22 cellular contexts compared by ENCODE assay signal in the genomic region with DNA sequence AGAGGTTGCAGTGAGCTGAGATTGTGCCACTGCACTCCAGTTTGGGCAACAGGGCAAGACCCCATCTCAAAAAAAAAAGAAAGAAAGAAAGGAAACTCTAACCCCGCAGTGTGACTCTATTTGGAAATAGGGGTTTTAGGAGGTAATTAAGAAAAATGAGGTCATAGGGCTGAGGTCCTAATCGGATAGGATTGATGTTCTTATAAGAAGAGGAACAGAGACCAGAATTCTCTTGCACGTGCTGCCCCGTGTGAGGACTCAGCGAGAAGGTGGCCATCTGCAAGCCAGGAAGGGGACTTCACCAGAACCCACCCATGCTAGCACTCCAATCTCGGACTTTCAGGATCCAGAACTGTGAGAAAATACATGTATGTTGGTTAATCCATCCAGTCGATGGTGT. TPM values are rescaled to one million over a fixed set of nuclear protein-coding genes. Genes with fewer than 3 reads are reported as not detected.
A peak's percentile ranks its signal among the peaks of the same experiment; 100 is the strongest.
DNase-seq lines count a peak whose midpoint lies in the region; ATAC-seq and TF ChIP-seq lines count a peak whose summit lies in the region.
"Had no signal": no experiment of that assay in that cellular context is flagged by ENCODE, and none has a peak within 500 bp of the region (broad histone marks: within the 10 kb centered on the region; RNA-seq: fewer than 3 reads in every experiment).

No MANE protein-coding gene starts in this region.

- H3K27ac ChIP-seq in heart left ventricle (peak overlapping the region in 7 of 12 donors; percentile 30 to 75 (median 65)), MM.1S (ENCODE audit: low read length) (peak overlapping the region; percentile 2; the same call in 1 of the 2 replicates)

- H3K27me3 ChIP-seq in heart left ventricle = no peaks in the 10 kb centered on the region
- no peaks in the 10 kb centered on the region for H3K27me3 ChIP-seq in MM.1S (replicated peaks; ENCODE audit: insufficient read depth, low read length)

- DNase-seq in heart left ventricle (no peak), Right ventricle myocardium inferior (ENCODE audit: missing footprints) (no peak), MM.1S (no peak), activated B cell treated with CpG ODN at 0.5 μM for 24 hours (no peak), HUDEP-2 (lab: John Stamatoyannopoulos, UW; ENCODE audit: unreplicated experiment in 76 of 76) (no peak)
- no peak for DNase-seq in activated T-cell treated with anti-CD3 and anti-CD28 coated beads, Interleukin-2, amount 50 U/mL, for 4 hours
- DNase-seq: ACHN; AML-193; Calu3; CD4-positive, CD25-positive, alpha-beta regulatory T cell; DMS53; H7; NCI-H1417 treated with DMSO at 0.1 percent for 48 hours; NCI-H2029; NCI-H2171 treated with DMSO at 0.1 percent for 48 hours; NCI-H446 treated with DMSO at 0.1 percent for 48 hours; NCI-H748 treated with DMSO at 0.1 percent for 48 hours; SIG-M5 had no signal

- H3K4me1 ChIP-seq in heart left ventricle (peaks cover 0 to 52% (median 2%) of the 10 kb centered on the region in 12 donors), MM.1S (ENCODE audit: low read length) (peaks cover 72% of the 10 kb centered on the region)

- peak overlapping the region; percentile 27 for H3K27ac Mint-ChIP-seq in activated B cell treated with CpG ODN at 0.5 μM for 24 hours
- H3K27ac Mint-ChIP-seq in stimulated activated memory B cell treated with anti-CD40 and anti-IgM and Interleukin-4, amounts not matched to agents 10 μg/mL and 1 μg/mL and 100 μg/mL, for 72 hours = peak overlapping the region; percentile 87

- WGBS in heart left ventricle, 4 donors = 83 to 88% (median 85%) methylated on average over 7 of the region's 7 CpGs

- POLR2A ChIA-PET in activated B cell treated with CpG ODN at 0.5 μM for 24 hours (lab: Charles Lee) = no interaction called here

- peaks cover 82% of the 10 kb centered on the region for H3K79me2 ChIP-seq in MM.1S (ENCODE audit: low read length)

- no peaks in the 10 kb centered on the region for H3K9me3 Mint-ChIP-seq in activated B cell treated with CpG ODN at 0.5 μM for 24 hours
- H3K9me3 Mint-ChIP-seq in stimulated activated memory B cell treated with anti-CD40 and anti-IgM and Interleukin-4, amounts not matched to agents 10 μg/mL and 1 μg/mL and 100 μg/mL, for 72 hours = peaks cover 3% of the 10 kb centered on the region
- H3K9me3 Mint-ChIP-seq in activated T-cell treated with anti-CD3 and anti-CD28 coated beads, Interleukin-2, amount 50 U/mL, for 4 hours = no peaks in the 10 kb centered on the region

- no peaks in the 10 kb centered on the region for H3K27me3 Mint-ChIP-seq in activated B cell treated with CpG ODN at 0.5 μM for 24 hours
- H3K27me3 Mint-ChIP-seq in stimulated activated memory B cell treated with anti-CD40 and anti-IgM and Interleukin-4, amounts not matched to agents 10 μg/mL and 1 μg/mL and 100 μg/mL, for 72 hours = no peaks in the 10 kb centered on the region
- no peaks in the 10 kb centered on the region for H3K27me3 Mint-ChIP-seq in activated T-cell treated with anti-CD3 and anti-CD28 coated beads, Interleukin-2, amount 50 U/mL, for 4 hours (ENCODE audit: low read depth)
- H3K27me3 Mint-ChIP-seq: CD4-positive, CD25-positive, alpha-beta regulatory T cell had no signal

- H3K4me3 Mint-ChIP-seq in activated B cell treated with CpG ODN at 0.5 μM for 24 hours = peak overlapping the region; percentile 17
- no peak overlapping the region for H3K4me3 Mint-ChIP-seq in stimulated activated memory B cell treated with anti-CD40 and anti-IgM and Interleukin-4, amounts not matched to agents 10 μg/mL and 1 μg/mL and 100 μg/mL, for 72 hours
- no peak overlapping the region for H3K4me3 Mint-ChIP-seq in activated T-cell treated with anti-CD3 and anti-CD28 coated beads, Interleukin-2, amount 50 U/mL, for 4 hours
- H3K4me3 Mint-ChIP-seq: CD4-positive, CD25-positive, alpha-beta regulatory T cell had no signal

- no peaks in the 10 kb centered on the region for H4K20me1 ChIP-seq in MM.1S (ENCODE audit: insufficient read depth, low read length)

- no peak overlapping the region for H3K9ac ChIP-seq in MM.1S (ENCODE audit: low read length)

- peaks cover 0 to 6% (median 0%) of the 10 kb centered on the region in 9 donors for H3K36me3 ChIP-seq in heart left ventricle
- H3K36me3 ChIP-seq in MM.1S (replicated peaks; ENCODE audit: insufficient read depth, low read length) = peaks cover 11% of the 10 kb centered on the region; the same call in 1 of the 2 replicates

- H3K4me1 Mint-ChIP-seq in activated B cell treated with CpG ODN at 0.5 μM for 24 hours = peaks cover 89% of the 10 kb centered on the region
- peaks cover 94% of the 10 kb centered on the region for H3K4me1 Mint-ChIP-seq in stimulated activated memory B cell treated with anti-CD40 and anti-IgM and Interleukin-4, amounts not matched to agents 10 μg/mL and 1 μg/mL and 100 μg/mL, for 72 hours
- peaks cover 58% of the 10 kb centered on the region for H3K4me1 Mint-ChIP-seq in activated T-cell treated with anti-CD3 and anti-CD28 coated beads, Interleukin-2, amount 50 U/mL, for 4 hours (ENCODE audit: low read depth)

- ATAC-seq in heart left ventricle = no peak
- no peak for ATAC-seq in Right ventricle myocardium inferior
- ATAC-seq in activated B cell treated with CpG ODN at 0.5 μM for 24 hours (ENCODE audit: low read depth) = no peak
- ATAC-seq in stimulated activated memory B cell treated with anti-CD40 and anti-IgM and Interleukin-4, amounts not matched to agents 10 μg/mL and 1 μg/mL and 100 μg/mL, for 72 hours = no peak
- no peak for ATAC-seq in HG03457 (IDR thresholded peaks at IDR 0.05; ENCODE audit: unreplicated experiment)
- ATAC-seq in activated T-cell treated with anti-CD3 and anti-CD28 coated beads, Interleukin-2, amount 50 U/mL, for 4 hours = no peak

- H3K4me3 ChIP-seq in heart left ventricle = no peak overlapping the region
- H3K4me3 ChIP-seq in MM.1S (ENCODE audit: low read length) = no peak overlapping the region

- H3K4me2 ChIP-seq in MM.1S (ENCODE audit: low read depth, low read length) = no peak overlapping the region

- no peak for TF ChIP-seq POLR2A in heart left ventricle (IDR thresholded peaks at IDR 0.05)

- peaks cover 51% of the 10 kb centered on the region for H3F3A ChIP-seq in MM.1S (ENCODE audit: insufficient read depth, low read length)

- TF ChIP-seq CTCF in heart left ventricle (IDR thresholded peaks at IDR 0.05) (no peak), MM.1S (IDR thresholded peaks at IDR 0.05; ENCODE audit: low read length) (no peak), activated B cell treated with CpG ODN at 0.5 μM for 24 hours (IDR thresholded peaks at IDR 0.05) (no peak)

- H3K36me3 Mint-ChIP-seq in activated B cell treated with CpG ODN at 0.5 μM for 24 hours (ENCODE audit: low read depth) = peaks cover 49% of the 10 kb centered on the region
- H3K36me3 Mint-ChIP-seq in stimulated activated memory B cell treated with anti-CD40 and anti-IgM and Interleukin-4, amounts not matched to agents 10 μg/mL and 1 μg/mL and 100 μg/mL, for 72 hours = peaks cover 67% of the 10 kb centered on the region
- H3K36me3 Mint-ChIP-seq in activated T-cell treated with anti-CD3 and anti-CD28 coated beads, Interleukin-2, amount 50 U/mL, for 4 hours (ENCODE audit: insufficient read depth) = peaks cover 63% of the 10 kb centered on the region

- intact Hi-C loops in heart left ventricle (cut with DNase I) = no loop called here
- intact Hi-C loops in Right ventricle myocardium inferior (cut with DNase I) = no loop called here
- intact Hi-C loops in activated B cell treated with CpG ODN at 0.5 μM for 24 hours (cut with micrococcal nuclease) = loop anchor here (5.0 kb wide), 2 partner anchors 63 to 108 kb away; partner anchors contain the start of gene KLHL24

- no peak overlapping the region for H2AFZ ChIP-seq in MM.1S (ENCODE audit: low read length)

- H3K9me3 ChIP-seq in heart left ventricle (peaks cover 0 to 6% (median 0%) of the 10 kb centered on the region in 12 donors), MM.1S (replicated peaks; ENCODE audit: insufficient read depth, low read length) (no peaks in the 10 kb centered on the region)

- no peaks in the 10 kb centered on the region for H3K9me2 ChIP-seq in MM.1S (replicated peaks; ENCODE audit: insufficient read depth, low read length)

- CTCF ChIA-PET in activated B cell treated with CpG ODN at 0.5 μM for 24 hours (lab: Charles Lee) = no interaction called here

RNA-seq across cellular contexts. Expression of gene KLHL6, which starts 25.8 kb away (rescaled TPM):
- total RNA-seq in heart left ventricle (1 to 10 TPM in 5 of 9 donors, under 1 TPM in 4; 0.67 to 8.1 (median 1.1) TPM), Right ventricle myocardium inferior (0.97 TPM), activated B cell treated with CpG ODN at 0.5 μM for 24 hours (34.6 and 41.7 TPM in 2 replicates)
- under 1 TPM; 0.46 to 0.82 TPM for polyA plus RNA-seq in heart left ventricle
- 10 to 100 TPM; 27.9 to 35.5 (median 29.9) TPM for total RNA-seq in activated T-cell treated with anti-CD3 and anti-CD28 coated beads, Interleukin-2, amount 50 U/mL, for 4 hours
- total RNA-seq: Calu3, HT-29, LHCN-M2 had no signal
